In the genomic region with DNA sequence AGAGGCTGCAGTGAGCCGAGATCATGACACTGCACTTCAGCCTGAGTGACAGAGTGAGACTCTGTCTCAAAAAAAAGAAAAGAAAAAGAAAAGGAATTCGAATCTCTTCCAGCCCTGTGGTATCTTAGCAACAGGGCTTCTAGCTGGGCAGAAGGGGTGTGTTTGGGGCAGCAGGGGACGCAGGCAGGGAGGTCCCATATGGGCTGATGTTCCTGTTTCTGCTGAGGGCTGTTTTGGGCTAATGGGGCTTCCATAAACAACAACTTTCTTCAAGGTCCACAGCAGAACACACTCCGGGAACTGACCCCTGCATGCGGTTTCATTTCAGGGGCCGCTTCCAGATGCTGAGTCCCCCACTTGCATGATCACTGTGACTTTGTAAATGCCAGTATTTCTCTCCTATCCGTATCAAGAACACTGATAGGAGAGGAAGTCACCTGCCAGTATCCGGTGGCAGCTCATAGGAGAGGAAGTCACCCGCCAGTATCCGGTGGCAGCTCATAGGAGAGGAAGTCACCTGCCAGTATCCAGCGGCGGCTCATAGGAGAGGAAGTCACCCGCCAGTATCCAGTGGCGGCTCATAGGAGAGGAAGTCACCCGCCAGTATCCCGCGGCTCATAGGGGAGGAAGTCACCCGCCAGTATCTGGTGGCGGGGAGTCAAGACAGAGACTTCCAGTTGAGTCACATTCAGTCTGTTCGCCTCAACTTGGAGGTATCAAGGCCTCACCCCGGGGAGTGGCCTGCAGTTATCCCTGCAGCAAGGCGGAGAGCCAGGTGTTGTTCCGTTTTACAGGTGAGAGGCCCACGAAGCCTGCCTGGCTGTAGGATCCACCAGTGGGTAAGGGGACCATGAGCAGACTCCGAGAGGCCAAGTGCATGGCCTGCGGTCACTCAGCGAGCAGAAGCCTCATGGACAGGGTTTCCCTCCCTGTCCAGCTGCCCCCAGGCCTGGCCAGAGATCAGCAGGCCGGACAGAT, we compare ENCODE assay signal across 15 cellular contexts. TPM values are rescaled to one million over a fixed set of nuclear protein-coding genes. Genes with fewer than 3 reads are reported as not detected.
DNase-seq lines count a peak whose midpoint lies in the region; ATAC-seq, FAIRE-seq and TF ChIP-seq lines count a peak whose summit lies in the region.
"Had no signal": no experiment of that assay in that cellular context is flagged by ENCODE, and none has a peak within 500 bp of the region (broad histone marks: within the 10 kb centered on the region; RNA-seq: fewer than 3 reads in every experiment).

No MANE protein-coding gene starts in this region.

- peaks cover 14% of the 10 kb centered on the region for H3K4me1 ChIP-seq in A673 (ENCODE audit: insufficient read depth, low read length, poor library complexity, severe bottlenecking)
- peaks cover 0 to 4% of the 10 kb centered on the region in 2 experiments; a peak in 2 of 5 replicates for H3K4me1 ChIP-seq in K562 (replicated peaks in 1 of 2; ENCODE audit: control insufficient read depth in 2 of 2, insufficient read depth in 2 of 2, low read length in 2 of 2)
- H3K4me1 ChIP-seq: upper lobe of left lung had no signal

- intact Hi-C loops in A673 (cut with micrococcal nuclease; ENCODE audit: unreplicated experiment) (no loop called here), K562 (cut with micrococcal nuclease) (no loop called here)
- intact Hi-C loops in CD4-positive, alpha-beta T cell (cut with DNase I, micrococcal nuclease): no loop called here

- no peak overlapping the region for H3K4me3 ChIP-seq in A673 (ENCODE audit: low read depth, low read length, poor library complexity, severe bottlenecking)
- no peak overlapping the region for H3K4me3 ChIP-seq in K562
- H3K4me3 ChIP-seq: upper lobe of left lung had no signal

- H3K4me1 Mint-ChIP-seq in CD4-positive, alpha-beta T cell (ENCODE audit: low read depth): peaks cover 11% of the 10 kb centered on the region

- H3K27ac ChIP-seq in A673 (ENCODE audit: low read depth, low read length, poor library complexity, severe bottlenecking): no peak overlapping the region
- H3K27ac ChIP-seq in CD4-positive, alpha-beta T cell (ENCODE audit: low read depth, low read length): no peak overlapping the region
- no peak overlapping the region for H3K27ac ChIP-seq in K562 (ENCODE audit: extremely low read depth, low read depth, low read length)
- H3K27ac ChIP-seq: upper lobe of left lung had no signal

- no peaks in the 10 kb centered on the region for H3K36me3 ChIP-seq in A673 (ENCODE audit: insufficient read depth, low read length, poor library complexity, severe bottlenecking)
- H3K36me3 ChIP-seq in K562 (ENCODE audit: control insufficient read depth, insufficient read depth, low read length): no peaks in the 10 kb centered on the region
- H3K36me3 ChIP-seq: upper lobe of left lung had no signal

- H3K4me2 ChIP-seq in K562 (ENCODE audit: insufficient read depth, low read length): no peak overlapping the region

- peak overlapping the region; percentile 47 for H3K27ac Mint-ChIP-seq in CD4-positive, alpha-beta T cell

- CTCF ChIA-PET in A673 (lab: Charles Lee): interaction anchor here (0.6 to 1.5 kb wide), 2 partner anchors 189 to 611 kb away, joined by 3 to 6 read pairs; no protein-coding TSS in a partner anchor
- CTCF ChIA-PET in CD4-positive, alpha-beta T cell (lab: Charles Lee): no interaction called here
- CTCF ChIA-PET in K562 (lab: Yijun Ruan, JAX; ENCODE audit: low intra/inter-chr PET ratio): no interaction called here

- peaks cover 5% of the 10 kb centered on the region for H3K9me3 Mint-ChIP-seq in CD4-positive, alpha-beta T cell

- BruUV-seq in A673 (replicated peaks; lab: Mats Ljungman, UMichigan): no TSS peak
- no TSS peak for BruUV-seq in K562 (replicated peaks; lab: Mats Ljungman, UMichigan)

- peaks cover 26% of the 10 kb centered on the region for H3K27me3 Mint-ChIP-seq in CD4-positive, alpha-beta T cell

- no peak for TF ChIP-seq RAD21 in K562 (CRISPR knock-in tag; conservative IDR thresholded peaks at IDR 0.05 in 1 of 2, IDR thresholded peaks at IDR 0.05 in 1 of 2)

- 10% methylated on average over 28 of the region's 28 CpGs for WGBS in K562 (ENCODE audit: insufficient coverage, low coverage, missing lambda C conversion rate)

- H3K4me3 Mint-ChIP-seq in CD4-positive, alpha-beta T cell: peak overlapping the region; percentile 37

- POLR2A ChIA-PET in A673 (lab: Charles Lee; ENCODE audit: low non-redundant PET) (no interaction called here), K562 (lab: Yijun Ruan, JAX) (interaction anchor here (0.7 kb wide), 3 partner anchors 286 to 522 kb away, joined by 3 to 5 read pairs (median 3); no protein-coding TSS in a partner anchor)
- POLR2A ChIA-PET in CD4-positive, alpha-beta T cell (lab: Charles Lee): interaction anchor here (0.5 to 1.9 kb wide), 3 partner anchors 9 to 199 kb away, joined by 3 to 6 read pairs (median 3); a partner anchor contains a TSS

- no peak for FAIRE-seq in K562 (lab: Jason Lieb, UNC)

- no peak overlapping the region for H2AFZ ChIP-seq in K562 (ENCODE audit: low read depth, low read length)

- no peak for TF ChIP-seq POLR2A in K562 (conservative IDR thresholded peaks at IDR 0.05)

- H3K36me3 Mint-ChIP-seq in CD4-positive, alpha-beta T cell (ENCODE audit: low read depth): no peaks in the 10 kb centered on the region

- in situ Hi-C loops in K562 (cut with MboI): loop anchor here (10.0 kb wide), 1 partner anchor 473 kb away; no protein-coding TSS in a partner anchor
- in situ Hi-C loops in G401 (cut with HindIII; ENCODE audit: low sequenced_read_pairs): no loop called here

- H3K27me3 ChIP-seq in A673 (replicated peaks; ENCODE audit: insufficient read depth, low read depth, low read length, poor library complexity) (no peaks in the 10 kb centered on the region), K562 (ENCODE audit: control insufficient read depth in 2 of 2, insufficient read depth in 2 of 2, low read length in 2 of 2) (peaks cover 11 to 71% of the 10 kb centered on the region in 2 experiments)
- peaks cover 4% of the 10 kb centered on the region for H3K27me3 ChIP-seq in CD4-positive, alpha-beta T cell (ENCODE audit: control insufficient read depth, insufficient read depth, low read length)
- H3K27me3 ChIP-seq: upper lobe of left lung had no signal

- TF ChIP-seq EP300 in K562 (IDR thresholded peaks at IDR 0.05; ENCODE audit: low read length): no peak

- DNase-seq in A673 (ENCODE audit: low spot score) (peak; percentile 70), RPMI8226 (peak; percentile 56), K562 (ENCODE audit: extremely low read depth in 1 of 4, low spot score in 3 of 4) (no peak), G401 (ENCODE audit: low spot score) (no peak), NCI-H82 (lab: John Stamatoyannopoulos, UW) (no peak), A172 (ENCODE audit: low spot score) (no peak), hippocampal formation (lab: John Stamatoyannopoulos, UW) (no peak)
- DNase-seq in CD4-positive, alpha-beta T cell: peak in 5 of 10 experiments; percentile 4 to 37 (median 20)
- DNase-seq: effector CD4-positive, alpha-beta T cell; glutamatergic neuron; NK-92 treated with Interleukin-12 subunit alpha and Interleukin-12 subunit beta, amount 100 ng/mL, for 24 hours; upper lobe of left lung had no signal

- H3K9me3 ChIP-seq in A673 (ENCODE audit: low read depth, low read length, poor library complexity, severe bottlenecking) (no peaks in the 10 kb centered on the region), K562 (replicated peaks; ENCODE audit: control insufficient read depth, insufficient read depth, low read depth, low read length) (no peaks in the 10 kb centered on the region)
- H3K9me3 ChIP-seq in CD4-positive, alpha-beta T cell (ENCODE audit: control insufficient read depth, low read length): no peaks in the 10 kb centered on the region
- H3K9me3 ChIP-seq: upper lobe of left lung had no signal

- H3K9me1 ChIP-seq in K562 (ENCODE audit: control insufficient read depth, insufficient read depth, low read length): no peaks in the 10 kb centered on the region

- TF ChIP-seq CTCF in A673 (conservative IDR thresholded peaks at IDR 0.05; ENCODE audit: low read depth, low read length) (no peak), K562 (IDR thresholded peaks at IDR 0.05 in 2 of 3, conservative IDR thresholded peaks at IDR 0.05 in 1 of 3; ENCODE audit: insufficient read depth in 2 of 3, low read depth in 1 of 3, low read length in 3 of 3) (no peak)
- TF ChIP-seq CTCF in CD4-positive, alpha-beta T cell (IDR thresholded peaks at IDR 0.05): no peak

- H3K79me2 ChIP-seq in K562 (ENCODE audit: control insufficient read depth, insufficient read depth, low read length): no peaks in the 10 kb centered on the region

- H3K9ac ChIP-seq in K562 (ENCODE audit: insufficient read depth in 1 of 2, low read depth in 2 of 2, low read length in 2 of 2): no peak overlapping the region

- H4K20me1 ChIP-seq in K562 (replicated peaks; ENCODE audit: control insufficient read depth, insufficient read depth, low read length): 0 out of 2 replicates have a peak, but pooled peaks cover under 1% of the 10 kb centered on the region

- peak; percentile 72 for ATAC-seq in CD4-positive, alpha-beta T cell (ENCODE audit: poor library complexity)
- ATAC-seq in K562: peak; percentile 31; the same call in 2 of the 3 replicates

RNA-seq across cellular contexts. Expression of a gene that starts 8.3 kb away (rescaled TPM):
- total RNA-seq in A673 (2021) (0.69 TPM in 1 of 2 replicates, not detected in the other), K562 (2014; rRNA removed) (not detected in 2 replicates), K562 (2014; rRNA removed; fragmentation: Illumina TruSeq; extraction: Trizol) (not detected in 2 replicates), K562 (2015; rRNA removed; fragmentation: Illumina TruSeq; extraction: Trizol) (not detected in 2 replicates), K562 (2021) (0.07 and 0.11 TPM in 2 replicates)
- not detected for total RNA-seq in CD4-positive, alpha-beta T cell
- not detected in 2 replicates for total RNA-seq in K562 (2011; cell fraction: chromatin; rRNA removed; ENCODE audit: low replicate concordance)
- not detected in 2 replicates for total RNA-seq in K562 (2011; cell fraction: nucleolus; rRNA removed)
- not detected in 2 replicates for total RNA-seq in K562 (2011; cell fraction: nucleoplasm; rRNA removed)
- polyA plus RNA-seq in K562 (2011; rRNA removed) (not detected in 2 replicates), K562 (2014; fragmentation: Illumina TruSeq; extraction: Trizol) (not detected in 2 replicates), K562 (2014; fragmentation: Nextera tagmentation; extraction: Ambion mirVana) (not detected), K562 (2014; rRNA removed) (not detected in 2 replicates)
- polyA plus RNA-seq in K562 (2011; cell fraction: cytosol; rRNA removed): not detected in 2 replicates
- not detected in 2 replicates for polyA plus RNA-seq in K562 (2011; cell fraction: nucleus; rRNA removed)
- polyA plus RNA-seq in K562 (2012): not detected in 2 replicates
- polyA minus RNA-seq in K562 (2011; rRNA and poly(A)+ RNA removed): not detected in 2 replicates
- polyA minus RNA-seq in K562 (2011; cell fraction: cytosol; rRNA and poly(A)+ RNA removed): not detected in 2 replicates
- polyA minus RNA-seq in K562 (2011; cell fraction: nucleus; rRNA and poly(A)+ RNA removed): not detected in 2 replicates
- not detected in 2 replicates for total RNA-seq in G401 (2014; rRNA removed; shearing (Covaris generic))
- total RNA-seq in A172 (2014; rRNA removed; shearing (Covaris generic)): not detected in 2 replicates
- total RNA-seq: lung microvascular endothelial cell, pulmonary artery endothelial cell had no signal
- polyA plus RNA-seq: adipose tissue had no signal

RNA-seq across cellular contexts. Expression of a gene that starts 37.0 kb away (rescaled TPM):
- total RNA-seq in A673 (2021): 52.8 and 56.0 TPM in 2 replicates
- total RNA-seq in CD4-positive, alpha-beta T cell: 10 to 100 TPM; 33.5 to 35.5 TPM
- total RNA-seq in K562 (2011; cell fraction: chromatin; rRNA removed; ENCODE audit: low replicate concordance): 57.3 and 78.3 TPM in 2 replicates
- total RNA-seq in K562 (2011; cell fraction: nucleolus; rRNA removed): 45.9 and 51.0 TPM in 2 replicates
- 63.6 and 86.3 TPM in 2 replicates for total RNA-seq in K562 (2011; cell fraction: nucleoplasm; rRNA removed)
- 26.0 and 27.9 TPM in 2 replicates for total RNA-seq in K562 (2014; rRNA removed)
- 14.3 and 16.3 TPM in 2 replicates for total RNA-seq in K562 (2014; rRNA removed; fragmentation: Illumina TruSeq; extraction: Trizol)
- 18.6 and 19.1 TPM in 2 replicates for total RNA-seq in K562 (2015; rRNA removed; fragmentation: Illumina TruSeq; extraction: Trizol)
- total RNA-seq in K562 (2021): 18.7 and 21.4 TPM in 2 replicates
- polyA plus RNA-seq in K562 (2011; rRNA removed): 15.9 and 19.9 TPM in 2 replicates
- 22.3 and 22.4 TPM in 2 replicates for polyA plus RNA-seq in K562 (2011; cell fraction: cytosol; rRNA removed)
- polyA plus RNA-seq in K562 (2011; cell fraction: nucleus; rRNA removed): 29.3 and 45.4 TPM in 2 replicates
- 15.8 and 17.4 TPM in 2 replicates for polyA plus RNA-seq in K562 (2012)
- polyA plus RNA-seq in K562 (2014; fragmentation: Illumina TruSeq; extraction: Trizol): 18.9 and 20.3 TPM in 2 replicates
- polyA plus RNA-seq in K562 (2014; fragmentation: Nextera tagmentation; extraction: Ambion mirVana): 1 to 10 TPM; 2.6 to 3.7 TPM
- polyA plus RNA-seq in K562 (2014; rRNA removed): 36.8 and 43.4 TPM in 2 replicates
- 13.3 and 22.2 TPM in 2 replicates for polyA minus RNA-seq in K562 (2011; rRNA and poly(A)+ RNA removed)
- polyA minus RNA-seq in K562 (2011; cell fraction: cytosol; rRNA and poly(A)+ RNA removed): 7.5 and 7.6 TPM in 2 replicates
- 17.8 and 18.2 TPM in 2 replicates for polyA minus RNA-seq in K562 (2011; cell fraction: nucleus; rRNA and poly(A)+ RNA removed)
- 17.1 and 19.8 TPM in 2 replicates for total RNA-seq in G401 (2014; rRNA removed; shearing (Covaris generic))
- 16.0 and 25.6 TPM in 2 replicates for total RNA-seq in A172 (2014; rRNA removed; shearing (Covaris generic))

Comparison
In these comparisons a context has a peak if more than half of its experiments do, and no peak if none do; other contexts are left out.
1. DNase-seq: peak in A673 (single experiment) and RPMI8226 (single experiment); none in K562 (0 of 4), G401 (single experiment), NCI-H82 (single experiment), A172 (single experiment) and hippocampal formation (0 of 2).